1 cellular context compared by ENCODE assay signal in genomic region chr2:222859786-222860726, GRCh38.
A peak's percentile ranks its signal among the peaks of the same experiment; 100 is the strongest.
TF ChIP-seq lines count a peak whose summit lies in the region.

No MANE protein-coding gene starts in this region.

TF ChIP-seq in K562, 482 proteins besides CTCF, POLR2A, EP300 and RAD21 (continued from another document and continues in another):
- no peak for TF ChIP-seq ZNF407 (IDR thresholded peaks at IDR 0.05; ENCODE audit: low read depth)
- TF ChIP-seq KDM1A (IDR thresholded peaks at IDR 0.05), result no peak
- no peak for TF ChIP-seq PCBP2 (IDR thresholded peaks at IDR 0.05; ENCODE audit: low read depth, low read length, poor library complexity, severe bottlenecking)
- no peak for TF ChIP-seq TFAP4 (CRISPR knock-in tag; IDR thresholded peaks at IDR 0.05; ENCODE audit: borderline replicate concordance)
- TF ChIP-seq DDX20 (tag; IDR thresholded peaks at IDR 0.05; ENCODE audit: low read depth), result peak; percentile 62; the same call in 1 of the 2 replicates
- TF ChIP-seq RAD51 (IDR thresholded peaks at IDR 0.05; ENCODE audit: borderline replicate concordance, low read depth), result no peak
- TF ChIP-seq NFIC (IDR thresholded peaks at IDR 0.05), result 0 out of 2 replicates have a peak, but pooled peaks have one; percentile 16
- TF ChIP-seq ZNF79 (CRISPR knock-in tag; IDR thresholded peaks at IDR 0.05; ENCODE audit: low read depth), result peak; percentile 72; the same call in 1 of the 2 replicates
- no peak for TF ChIP-seq IRF2 (CRISPR knock-in tag; IDR thresholded peaks at IDR 0.05)
- 0 out of 2 replicates have a peak, but pooled peaks have one; percentile 63 for TF ChIP-seq HDAC8 (tag; IDR thresholded peaks at IDR 0.05)
- no peak for TF ChIP-seq ETS1 (conservative IDR thresholded peaks at IDR 0.05; ENCODE audit: control insufficient read depth, low read depth, low read length)
- TF ChIP-seq ARID3A (IDR thresholded peaks at IDR 0.05; ENCODE audit: borderline replicate concordance, low read depth, low read length), result no peak
- no peak for TF ChIP-seq MAZ (CRISPR knock-in tag; conservative IDR thresholded peaks at IDR 0.05 in 1 of 2, IDR thresholded peaks at IDR 0.05 in 1 of 2)
- no peak for TF ChIP-seq GTF2F1 (IDR thresholded peaks at IDR 0.05; ENCODE audit: low read depth, low read length)
- TF ChIP-seq KLF6 (CRISPR knock-in tag; IDR thresholded peaks at IDR 0.05; ENCODE audit: borderline replicate concordance), result 0 out of 2 replicates have a peak, but pooled peaks have one; percentile 44
- 0 out of 2 replicates have a peak, but pooled peaks have one; percentile 20 for TF ChIP-seq MECOM (CRISPR knock-in tag; IDR thresholded peaks at IDR 0.05)
- no peak for TF ChIP-seq ZNF668 (CRISPR knock-in tag; IDR thresholded peaks at IDR 0.05)
- TF ChIP-seq ZNF766 (CRISPR knock-in tag; conservative IDR thresholded peaks at IDR 0.05), result peak; percentile 57
- no peak for TF ChIP-seq TRIM24 (IDR thresholded peaks at IDR 0.05)
- TF ChIP-seq ZNF449 (CRISPR knock-in tag; IDR thresholded peaks at IDR 0.05), result 0 out of 2 replicates have a peak, but pooled peaks have one; percentile 27
- TF ChIP-seq SMAD4 (CRISPR knock-in tag; conservative IDR thresholded peaks at IDR 0.05), result peak; percentile 64
- TF ChIP-seq MTA3 (IDR thresholded peaks at IDR 0.05; ENCODE audit: borderline replicate concordance), result no peak
- TF ChIP-seq ATF7 (IDR thresholded peaks at IDR 0.05), result no peak
- no peak for TF ChIP-seq ZNF583 (CRISPR knock-in tag; IDR thresholded peaks at IDR 0.05)
- TF ChIP-seq RBM34 (IDR thresholded peaks at IDR 0.05; ENCODE audit: borderline replicate concordance, insufficient read depth, low read length), result no peak
- TF ChIP-seq NR2C2 (CRISPR knock-in tag; IDR thresholded peaks at IDR 0.05), result no peak
- TF ChIP-seq NR2C2 (tag; IDR thresholded peaks at IDR 0.05), result peak; percentile 46; the same call in 1 of the 2 replicates
- TF ChIP-seq ZBTB40 (IDR thresholded peaks at IDR 0.05), result peak; percentile 33; the same call in 1 of the 2 replicates
- no peak for TF ChIP-seq ZBTB40 (CRISPR knock-in tag; IDR thresholded peaks at IDR 0.05)
- TF ChIP-seq ZNF311 (CRISPR knock-in tag; IDR thresholded peaks at IDR 0.05), result peak; percentile 50; the same call in 1 of the 2 replicates
- TF ChIP-seq TGIF2 (CRISPR knock-in tag; IDR thresholded peaks at IDR 0.05), result no peak
- peak; percentile 61; the same call in 1 of the 2 replicates for TF ChIP-seq DMBX1 (CRISPR knock-in tag; IDR thresholded peaks at IDR 0.05; ENCODE audit: borderline replicate concordance)
- 0 out of 2 replicates have a peak, but pooled peaks have one; percentile 63 for TF ChIP-seq ZBTB17 (CRISPR knock-in tag; IDR thresholded peaks at IDR 0.05)
- TF ChIP-seq SPI1 (IDR thresholded peaks at IDR 0.05; ENCODE audit: borderline replicate concordance, low read depth, low read length), result peak; percentile 29; the same call in 1 of the 2 replicates
- no peak for TF ChIP-seq RBBP5 (IDR thresholded peaks at IDR 0.05; ENCODE audit: borderline replicate concordance, insufficient read depth, low read length, poor library complexity, severe bottlenecking)
- no peak for TF ChIP-seq MIER1 (IDR thresholded peaks at IDR 0.05; ENCODE audit: low read depth)
